In the genomic region with DNA sequence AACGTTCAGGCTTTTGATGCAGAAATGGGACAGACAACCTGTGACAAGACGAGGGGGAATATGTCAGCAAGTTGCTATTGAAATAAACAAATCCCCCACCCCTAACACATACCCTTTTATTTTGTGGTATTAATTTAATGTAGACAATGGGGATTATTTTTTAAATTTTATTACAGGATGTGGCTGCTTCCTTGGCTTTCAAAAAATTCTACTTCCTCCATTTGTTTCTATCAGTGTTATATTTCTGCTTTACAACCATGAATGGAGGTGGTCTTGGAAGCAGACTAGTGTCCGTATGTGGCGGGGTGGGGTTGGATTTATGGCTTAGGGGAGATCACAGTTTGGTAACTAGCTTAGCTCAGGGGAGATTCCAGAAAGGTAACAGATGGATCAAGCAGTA, we compare ENCODE assay signal across 24 cellular contexts. TPM values are rescaled to one million over a fixed set of nuclear protein-coding genes. Genes with fewer than 3 reads are reported as not detected.
DNase-seq lines count a peak whose midpoint lies in the region; ATAC-seq, FAIRE-seq and TF ChIP-seq lines count a peak whose summit lies in the region.
"Had no signal": no experiment of that assay in that cellular context is flagged by ENCODE, and none has a peak within 500 bp of the region (broad histone marks: within the 10 kb centered on the region; RNA-seq: fewer than 3 reads in every experiment).

No MANE protein-coding gene starts in this region.

- no peaks in the 10 kb centered on the region for H3K27me3 ChIP-seq in lower lobe of right lung (ENCODE audit: low read depth)
- H3K27me3 ChIP-seq: BLaER1, SJSA1 had no signal

- H3K4me3 Mint-ChIP-seq in progenitor cell of endocrine pancreas (ENCODE audit: low read depth) = no peak overlapping the region
- H3K4me3 Mint-ChIP-seq: CD4-positive, CD25-positive, alpha-beta regulatory T cell; H9 had no signal

- H3K4me3 ChIP-seq in lower lobe of right lung = no peak overlapping the region
- H3K4me3 ChIP-seq: BLaER1, GM23248, SJSA1 had no signal

- ATAC-seq in lower lobe of right lung = no peak

- DNase-seq in D721Med (ENCODE audit: insufficient read length, low spot score) = no peak
- DNase-seq in KBM-7 = peak; percentile 36
- peak; percentile 91 for DNase-seq in NCI-H82 treated with DMSO at 0.1 percent for 48 hours (lab: John Stamatoyannopoulos, UW; ENCODE audit: unreplicated experiment)
- peak; percentile 50 for DNase-seq in dermis blood vessel endothelial cell
- no peak for DNase-seq in globus pallidus (ENCODE audit: low spot score)
- DNase-seq in lower lobe of right lung = no peak
- no peak for DNase-seq in DMS153 (lab: John Stamatoyannopoulos, UW)
- no peak for DNase-seq in progenitor cell of endocrine pancreas (ENCODE audit: low spot score, unreplicated experiment)
- DNase-seq: CD4-positive, CD25-positive, alpha-beta regulatory T cell; DMS53; GM23248; H9; NCI-H1092 treated with DMSO at 0.1 percent for 48 hours; NCI-H1436; NCI-H187; NCI-H2081 treated with DMSO at 0.1 percent for 48 hours; NCI-H2171; NCI-H345; NCI-H526; Right ventricle myocardium superior; RPMI8226 had no signal

- H3K4me1 ChIP-seq in lower lobe of right lung = no peaks in the 10 kb centered on the region
- H3K4me1 ChIP-seq: BLaER1, SJSA1 had no signal

- no peak overlapping the region for H3K27ac Mint-ChIP-seq in progenitor cell of endocrine pancreas
- H3K27ac Mint-ChIP-seq: H9 had no signal

- H3K9me3 Mint-ChIP-seq in progenitor cell of endocrine pancreas (ENCODE audit: low read depth) = peaks cover 10% of the 10 kb centered on the region

- FAIRE-seq in D721Med (lab: Jason Lieb, UNC) = peak; percentile 38
- FAIRE-seq: A204.1 had no signal

- in situ Hi-C loops in KBM-7 (cut with MboI; ENCODE audit: low pct_unique_long_range_greater_than_20kb, low sequenced_read_pairs) = no loop called here

- no peaks in the 10 kb centered on the region for H3K9me3 ChIP-seq in lower lobe of right lung
- H3K9me3 ChIP-seq: SJSA1 had no signal

- no peaks in the 10 kb centered on the region for H3K36me3 ChIP-seq in lower lobe of right lung
- H3K36me3 ChIP-seq: BLaER1, SJSA1 had no signal

- no peak overlapping the region for H3K27ac ChIP-seq in lower lobe of right lung
- H3K27ac ChIP-seq: BLaER1, GM23248, SJSA1 had no signal

- H3K36me3 Mint-ChIP-seq in progenitor cell of endocrine pancreas (ENCODE audit: insufficient read depth) = peaks cover 3% of the 10 kb centered on the region
- H3K36me3 Mint-ChIP-seq: CD4-positive, CD25-positive, alpha-beta regulatory T cell had no signal

- no peaks in the 10 kb centered on the region for H3K27me3 Mint-ChIP-seq in progenitor cell of endocrine pancreas

- H3K4me1 Mint-ChIP-seq in progenitor cell of endocrine pancreas (ENCODE audit: low read depth) = no peaks in the 10 kb centered on the region
- H3K4me1 Mint-ChIP-seq: H9 had no signal

- TF ChIP-seq CTCF in D721Med (IDR thresholded peaks at IDR 0.05; ENCODE audit: insufficient read depth, missing control alignments) (no peak), lower lobe of right lung (IDR thresholded peaks at IDR 0.05) (no peak), progenitor cell of endocrine pancreas (IDR thresholded peaks at IDR 0.05; ENCODE audit: unreplicated experiment) (no peak)

- intact Hi-C loops in lower lobe of right lung (cut with DNase I) = no loop called here

RNA-seq across cellular contexts. Expression of gene PICALM, which starts 39.3 kb away (rescaled TPM):
- total RNA-seq in dermis blood vessel endothelial cell (238 and 240 TPM in 2 replicates), lower lobe of right lung (190 TPM), progenitor cell of endocrine pancreas (129 and 133 TPM in 2 replicates)

Comparison
In these comparisons a context has a peak if more than half of its experiments do, and no peak if none do; other contexts are left out.
1. DNase-seq: peak in KBM-7 (single experiment), NCI-H82 treated with DMSO at 0.1 percent for 48 hours (single experiment) and dermis blood vessel endothelial cell (single experiment); none in D721Med (single experiment), globus pallidus (single experiment), lower lobe of right lung (single experiment), DMS153 (single experiment) and progenitor cell of endocrine pancreas (single experiment).